ENCODE assay signal across 1 cellular context in the genomic region with DNA sequence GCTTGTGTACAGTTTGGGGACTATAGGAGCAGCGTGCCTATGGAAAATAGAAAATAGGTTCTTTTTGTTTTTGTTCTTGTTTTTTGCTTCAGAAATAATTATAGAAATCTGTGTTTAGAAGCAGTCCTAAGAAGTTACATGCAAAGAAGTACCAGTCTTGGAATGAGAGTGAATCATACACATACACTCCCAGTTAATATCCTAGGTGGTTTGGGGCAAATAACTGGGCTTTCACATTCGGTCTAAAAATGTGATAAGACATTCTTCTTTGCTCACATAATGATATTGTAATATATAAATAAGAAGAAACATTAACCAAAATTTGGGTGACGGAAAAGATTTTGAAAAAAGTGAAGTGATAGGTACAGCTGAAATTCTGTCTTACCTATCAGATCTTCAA.
TF ChIP-seq lines count a peak whose summit lies in the region.

No MANE protein-coding gene starts in this region.

TF ChIP-seq in HepG2, 621 proteins besides CTCF, POLR2A, EP300 and RAD21 (continued from another document):
- TF ChIP-seq, protein P1, sequence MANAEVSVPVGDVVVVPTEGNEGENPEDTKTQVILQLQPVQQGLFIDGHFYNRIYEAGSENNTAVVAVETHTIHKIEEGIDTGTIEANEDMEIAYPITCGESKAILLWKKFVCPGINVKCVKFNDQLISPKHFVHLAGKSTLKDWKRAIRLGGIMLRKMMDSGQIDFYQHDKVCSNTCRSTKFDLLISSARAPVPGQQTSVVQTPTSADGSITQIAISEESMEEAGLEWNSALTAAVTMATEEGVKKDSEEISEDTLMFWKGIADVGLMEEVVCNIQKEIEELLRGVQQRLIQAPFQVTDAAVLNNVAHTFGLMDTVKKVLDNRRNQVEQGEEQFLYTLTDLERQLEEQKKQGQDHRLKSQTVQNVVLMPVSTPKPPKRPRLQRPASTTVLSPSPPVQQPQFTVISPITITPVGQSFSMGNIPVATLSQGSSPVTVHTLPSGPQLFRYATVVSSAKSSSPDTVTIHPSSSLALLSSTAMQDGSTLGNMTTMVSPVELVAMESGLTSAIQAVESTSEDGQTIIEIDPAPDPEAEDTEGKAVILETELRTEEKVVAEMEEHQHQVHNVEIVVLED (CRISPR knock-in tag; IDR thresholded peaks at IDR 0.05; ENCODE audit: borderline replicate concordance), result no peak
- TF ChIP-seq SP4 (CRISPR knock-in tag; IDR thresholded peaks at IDR 0.05) (no peak), ZNF337 (CRISPR knock-in tag; IDR thresholded peaks at IDR 0.05; ENCODE audit: borderline replicate concordance, low read depth) (no peak), ZFP36 (IDR thresholded peaks at IDR 0.05; ENCODE audit: borderline replicate concordance, low read depth, low read length, partially characterized antibody) (no peak), MYNN (CRISPR knock-in tag; IDR thresholded peaks at IDR 0.05; ENCODE audit: low read depth) (no peak), ZSCAN31 (CRISPR knock-in tag; IDR thresholded peaks at IDR 0.05; ENCODE audit: low read depth) (no peak), ZZZ3 (CRISPR knock-in tag; IDR thresholded peaks at IDR 0.05; ENCODE audit: borderline replicate concordance) (no peak), MEF2D (CRISPR knock-in tag; IDR thresholded peaks at IDR 0.05) (no peak), PHF5A (CRISPR knock-in tag; IDR thresholded peaks at IDR 0.05; ENCODE audit: low read depth, unreplicated experiment) (no peak), MBNL3 (CRISPR knock-in tag; conservative IDR thresholded peaks at IDR 0.05) (no peak), KMT2A (CRISPR knock-in tag; IDR thresholded peaks at IDR 0.05) (no peak)
- TF ChIP-seq, protein P2, sequence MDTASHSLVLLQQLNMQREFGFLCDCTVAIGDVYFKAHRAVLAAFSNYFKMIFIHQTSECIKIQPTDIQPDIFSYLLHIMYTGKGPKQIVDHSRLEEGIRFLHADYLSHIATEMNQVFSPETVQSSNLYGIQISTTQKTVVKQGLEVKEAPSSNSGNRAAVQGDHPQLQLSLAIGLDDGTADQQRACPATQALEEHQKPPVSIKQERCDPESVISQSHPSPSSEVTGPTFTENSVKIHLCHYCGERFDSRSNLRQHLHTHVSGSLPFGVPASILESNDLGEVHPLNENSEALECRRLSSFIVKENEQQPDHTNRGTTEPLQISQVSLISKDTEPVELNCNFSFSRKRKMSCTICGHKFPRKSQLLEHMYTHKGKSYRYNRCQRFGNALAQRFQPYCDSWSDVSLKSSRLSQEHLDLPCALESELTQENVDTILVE (CRISPR knock-in tag; IDR thresholded peaks at IDR 0.05), result no peak
- TF ChIP-seq, protein P3, sequence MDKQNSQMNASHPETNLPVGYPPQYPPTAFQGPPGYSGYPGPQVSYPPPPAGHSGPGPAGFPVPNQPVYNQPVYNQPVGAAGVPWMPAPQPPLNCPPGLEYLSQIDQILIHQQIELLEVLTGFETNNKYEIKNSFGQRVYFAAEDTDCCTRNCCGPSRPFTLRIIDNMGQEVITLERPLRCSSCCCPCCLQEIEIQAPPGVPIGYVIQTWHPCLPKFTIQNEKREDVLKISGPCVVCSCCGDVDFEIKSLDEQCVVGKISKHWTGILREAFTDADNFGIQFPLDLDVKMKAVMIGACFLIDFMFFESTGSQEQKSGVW (CRISPR knock-in tag; IDR thresholded peaks at IDR 0.05; ENCODE audit: borderline replicate concordance), result no peak
